ENCODE assay signal across 12 cellular contexts in genomic region chr18:47263197-47263827, GRCh38. TPM values are rescaled to one million over a fixed set of nuclear protein-coding genes. Genes with fewer than 3 reads are reported as not detected.
A peak's percentile ranks its signal among the peaks of the same experiment; 100 is the strongest.
DNase-seq lines count a peak whose midpoint lies in the region; ATAC-seq, FAIRE-seq and TF ChIP-seq lines count a peak whose summit lies in the region.
"Had no signal": no experiment of that assay in that cellular context is flagged by ENCODE, and none has a peak within 500 bp of the region (broad histone marks: within the 10 kb centered on the region; RNA-seq: fewer than 3 reads in every experiment).

No MANE protein-coding gene starts in this region.

- peak; percentile 22 for TF ChIP-seq CTCF in brain microvascular endothelial cell (IDR thresholded peaks at IDR 0.05; ENCODE audit: low read depth, low read length, missing control alignments)
- TF ChIP-seq CTCF in HepG2 (CRISPR knock-in tag; IDR thresholded peaks at IDR 0.05): no peak

- FAIRE-seq in HepG2 (lab: Jason Lieb, UNC): no peak

- no peak overlapping the region for H3K4me2 ChIP-seq in HepG2 (ENCODE audit: low read depth, low read length)

- no TSS peak for BruUV-seq in HepG2 (replicated peaks; lab: Mats Ljungman, UMichigan)

- no peak for TF ChIP-seq POLR2A in HepG2 (IDR thresholded peaks at IDR 0.05; ENCODE audit: insufficient read depth in 1 of 2, low read depth in 2 of 2, low read length in 2 of 2)

- ATAC-seq in right cardiac atrium: peak in 1 of 2 donors; percentile 25
- no peak for ATAC-seq in HepG2

- H3K4me1 ChIP-seq in right cardiac atrium (ENCODE audit: control insufficient read depth, insufficient read depth, low read length) (peaks cover 3% of the 10 kb centered on the region), HepG2 (ENCODE audit: insufficient read depth, low read length) (no peaks in the 10 kb centered on the region)

- TF ChIP-seq EP300 in HepG2 (IDR thresholded peaks at IDR 0.05; ENCODE audit: low read depth in 2 of 2, low read length in 2 of 2) (no peak), HepG2 (CRISPR knock-in tag; IDR thresholded peaks at IDR 0.05; ENCODE audit: borderline replicate concordance) (no peak)

- no peaks in the 10 kb centered on the region; the same call in 1 of the 2 replicates for H4K20me1 ChIP-seq in HepG2 (ENCODE audit: insufficient read depth, low read length)

- in situ Hi-C loops in brain microvascular endothelial cell (cut with HindIII; ENCODE audit: low pct_ligation_motif_present, low sequenced_read_pairs) (no loop called here), HepG2 (cut with HindIII; ENCODE audit: extremely low pct_ligation_motif_present, low pct_unique_long_range_greater_than_20kb) (no loop called here)

- no peak overlapping the region for H2AFZ ChIP-seq in HepG2 (ENCODE audit: low read length)

- peak overlapping the region; percentile 11 for H3K4me3 ChIP-seq in right cardiac atrium (ENCODE audit: low read length)
- H3K4me3 ChIP-seq in brain microvascular endothelial cell (ENCODE audit: low read depth, low read length): peak overlapping the region; percentile 36
- H3K4me3 ChIP-seq in HepG2 (replicated peaks in 1 of 3; ENCODE audit: insufficient read depth in 1 of 3, low read depth in 2 of 3, low read length in 3 of 3): no peak overlapping the region

- H3K9ac ChIP-seq in HepG2 (ENCODE audit: insufficient read depth, low read depth, low read length): no peak overlapping the region

- CTCF ChIA-PET in HepG2 (lab: Yijun Ruan, JAX; ENCODE audit: low intra/inter-chr PET ratio, low total read pairs): no interaction called here

- H3K36me3 ChIP-seq in brain microvascular endothelial cell (replicated peaks) (no peaks in the 10 kb centered on the region), HepG2 (replicated peaks in 1 of 2; ENCODE audit: control insufficient read depth in 1 of 2, insufficient read depth in 2 of 2, low read length in 2 of 2) (no peaks in the 10 kb centered on the region)
- H3K36me3 ChIP-seq: neutrophil had no signal

- H3K79me2 ChIP-seq in HepG2 (ENCODE audit: insufficient read depth, low read length): no peaks in the 10 kb centered on the region

- intact Hi-C loops in right cardiac atrium (cut with DNase I): no loop called here
- intact Hi-C loops in cardiac septum (cut with DNase I): no loop called here
- intact Hi-C loops in HepG2 (cut with micrococcal nuclease; ENCODE audit: unreplicated experiment): no loop called here

- POLR2A ChIA-PET in HepG2 (lab: Yijun Ruan, JAX): no interaction called here

- TF ChIP-seq RAD21 in HepG2 (CRISPR knock-in tag; IDR thresholded peaks at IDR 0.05): no peak

- DNase-seq in right cardiac atrium: no peak
- DNase-seq in cardiac septum (ENCODE audit: low spot score): no peak
- DNase-seq in brain microvascular endothelial cell: no peak
- peak; percentile 26 for DNase-seq in left kidney (ENCODE audit: low read depth, low spot score)
- no peak for DNase-seq in SIG-M5 treated with dmso at 0.1 percent for 504 hours (lab: John Stamatoyannopoulos, UW; ENCODE audit: unreplicated experiment)
- DNase-seq in stimulated activated CD8-positive, alpha-beta memory T cell treated with anti-CD3 and anti-CD28 coated beads, Interleukin-4, amount 100 ng/mL, for 48 hours: no peak
- no peak for DNase-seq in glomerular visceral epithelial cell (ENCODE audit: extremely low spot score)
- DNase-seq in HepG2 (ENCODE audit: low spot score): no peak
- DNase-seq: activated CD4-positive, alpha-beta T cell treated with anti-CD3 and anti-CD28 coated beads for 48 hours; NCI-H1417 had no signal

- H3K9me3 ChIP-seq in right cardiac atrium (ENCODE audit: control insufficient read depth, low read length): no peaks in the 10 kb centered on the region
- H3K9me3 ChIP-seq in HepG2 (ENCODE audit: low read length): no peaks in the 10 kb centered on the region
- H3K9me3 ChIP-seq: neutrophil had no signal

- H3K27ac ChIP-seq in right cardiac atrium (ENCODE audit: low read length) (no peak overlapping the region), brain microvascular endothelial cell (no peak overlapping the region), HepG2 (ENCODE audit: extremely low read length, insufficient read depth, low read length) (no peak overlapping the region)
- H3K27ac ChIP-seq: neutrophil had no signal

- 2% methylated on average over 46 of the region's 46 CpGs for WGBS in right cardiac atrium
- WGBS in HepG2 (ENCODE audit: low lambda C conversion rate): 77% methylated on average over 22 of the region's 46 CpGs

- H3K27me3 ChIP-seq in right cardiac atrium (ENCODE audit: control insufficient read depth, insufficient read depth) (peaks cover 4% of the 10 kb centered on the region), brain microvascular endothelial cell (replicated peaks) (peaks cover 39% of the 10 kb centered on the region), HepG2 (ENCODE audit: control insufficient read depth in 1 of 2, insufficient read depth in 2 of 2, low read length in 2 of 2) (peaks cover 1 to 13% of the 10 kb centered on the region in 2 experiments; a peak in 2 of 5 replicates)

TF ChIP-seq in HepG2, 621 proteins besides CTCF, POLR2A, EP300 and RAD21 (continues in another document):
- TF ChIP-seq BHLHE40 (IDR thresholded peaks at IDR 0.05; ENCODE audit: low read length) (no peak), AGO2 (optimal IDR thresholded peaks at IDR 0.05; ENCODE audit: low read depth, low read length) (no peak), AKAP8 (CRISPR knock-in tag; IDR thresholded peaks at IDR 0.05) (no peak), HDAC6 (IDR thresholded peaks at IDR 0.05; ENCODE audit: low read depth, low read length) (no peak), ZNF460 (CRISPR knock-in tag; IDR thresholded peaks at IDR 0.05; ENCODE audit: borderline replicate concordance) (no peak), ERF (CRISPR knock-in tag; IDR thresholded peaks at IDR 0.05) (no peak), HMG20B (CRISPR knock-in tag; conservative IDR thresholded peaks at IDR 0.05) (no peak), RFXAP (CRISPR knock-in tag; IDR thresholded peaks at IDR 0.05; ENCODE audit: borderline replicate concordance) (no peak), NR1H2 (CRISPR knock-in tag; IDR thresholded peaks at IDR 0.05; ENCODE audit: borderline replicate concordance, low read depth) (no peak)
- TF ChIP-seq, protein P1, sequence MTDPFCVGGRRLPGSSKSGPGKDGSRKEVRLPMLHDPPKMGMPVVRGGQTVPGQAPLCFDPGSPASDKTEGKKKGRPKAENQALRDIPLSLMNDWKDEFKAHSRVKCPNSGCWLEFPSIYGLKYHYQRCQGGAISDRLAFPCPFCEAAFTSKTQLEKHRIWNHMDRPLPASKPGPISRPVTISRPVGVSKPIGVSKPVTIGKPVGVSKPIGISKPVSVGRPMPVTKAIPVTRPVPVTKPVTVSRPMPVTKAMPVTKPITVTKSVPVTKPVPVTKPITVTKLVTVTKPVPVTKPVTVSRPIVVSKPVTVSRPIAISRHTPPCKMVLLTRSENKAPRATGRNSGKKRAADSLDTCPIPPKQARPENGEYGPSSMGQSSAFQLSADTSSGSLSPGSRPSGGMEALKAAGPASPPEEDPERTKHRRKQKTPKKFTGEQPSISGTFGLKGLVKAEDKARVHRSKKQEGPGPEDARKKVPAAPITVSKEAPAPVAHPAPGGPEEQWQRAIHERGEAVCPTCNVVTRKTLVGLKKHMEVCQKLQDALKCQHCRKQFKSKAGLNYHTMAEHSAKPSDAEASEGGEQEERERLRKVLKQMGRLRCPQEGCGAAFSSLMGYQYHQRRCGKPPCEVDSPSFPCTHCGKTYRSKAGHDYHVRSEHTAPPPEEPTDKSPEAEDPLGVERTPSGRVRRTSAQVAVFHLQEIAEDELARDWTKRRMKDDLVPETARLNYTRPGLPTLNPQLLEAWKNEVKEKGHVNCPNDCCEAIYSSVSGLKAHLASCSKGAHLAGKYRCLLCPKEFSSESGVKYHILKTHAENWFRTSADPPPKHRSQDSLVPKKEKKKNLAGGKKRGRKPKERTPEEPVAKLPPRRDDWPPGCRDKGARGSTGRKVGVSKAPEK (CRISPR knock-in tag; IDR thresholded peaks at IDR 0.05; ENCODE audit: borderline replicate concordance): no peak
- TF ChIP-seq, protein P2, sequence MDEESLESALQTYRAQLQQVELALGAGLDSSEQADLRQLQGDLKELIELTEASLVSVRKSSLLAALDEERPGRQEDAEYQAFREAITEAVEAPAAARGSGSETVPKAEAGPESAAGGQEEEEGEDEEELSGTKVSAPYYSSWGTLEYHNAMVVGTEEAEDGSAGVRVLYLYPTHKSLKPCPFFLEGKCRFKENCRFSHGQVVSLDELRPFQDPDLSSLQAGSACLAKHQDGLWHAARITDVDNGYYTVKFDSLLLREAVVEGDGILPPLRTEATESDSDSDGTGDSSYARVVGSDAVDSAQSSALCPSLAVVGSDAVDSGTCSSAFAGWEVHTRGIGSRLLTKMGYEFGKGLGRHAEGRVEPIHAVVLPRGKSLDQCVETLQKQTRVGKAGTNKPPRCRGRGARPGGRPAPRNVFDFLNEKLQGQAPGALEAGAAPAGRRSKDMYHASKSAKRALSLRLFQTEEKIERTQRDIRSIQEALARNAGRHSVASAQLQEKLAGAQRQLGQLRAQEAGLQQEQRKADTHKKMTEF (CRISPR knock-in tag; IDR thresholded peaks at IDR 0.05): no peak

RNA-seq across cellular contexts. Expression of gene SKOR2, which starts 11.9 kb away (rescaled TPM):
- total RNA-seq in right cardiac atrium: not detected
- polyA plus RNA-seq in right cardiac atrium: not detected
- not detected for total RNA-seq in cardiac septum
- not detected in 2 replicates for total RNA-seq in HepG2 (2016; rRNA removed; fragmentation: Illumina TruSeq; extraction: Trizol)
- not detected in 2 replicates for total RNA-seq in HepG2 (2016; cell fraction: cytosol; rRNA removed; fragmentation: Illumina TruSeq; extraction: Trizol; ENCODE audit: low read depth)
- not detected in 2 replicates for total RNA-seq in HepG2 (2016; cell fraction: insoluble cytoplasmic fraction; rRNA removed; fragmentation: Illumina TruSeq; extraction: Trizol)
- not detected in 2 replicates for total RNA-seq in HepG2 (2016; cell fraction: membrane; rRNA removed; fragmentation: Illumina TruSeq; extraction: Trizol)
- not detected in 2 replicates for total RNA-seq in HepG2 (2016; cell fraction: nucleus; rRNA removed; fragmentation: Illumina TruSeq; extraction: Trizol)
- polyA plus RNA-seq in HepG2 (2011; rRNA removed): not detected in 2 replicates
- not detected in 2 replicates for polyA plus RNA-seq in HepG2 (2011; cell fraction: cytosol; rRNA removed)
- not detected in 2 replicates for polyA plus RNA-seq in HepG2 (2011; cell fraction: nucleus; rRNA removed)
- polyA plus RNA-seq in HepG2 (2012): not detected in 2 replicates
- not detected in 2 replicates for polyA plus RNA-seq in HepG2 (2016; cell fraction: cytosol; fragmentation: Illumina TruSeq; extraction: Trizol; ENCODE audit: low read depth)
- polyA plus RNA-seq in HepG2 (2016; cell fraction: insoluble cytoplasmic fraction; fragmentation: Illumina TruSeq; extraction: Trizol; ENCODE audit: low read depth): not detected in 2 replicates
- not detected in 2 replicates for polyA plus RNA-seq in HepG2 (2016; cell fraction: membrane; fragmentation: Illumina TruSeq; extraction: Trizol; ENCODE audit: low read depth)
- polyA plus RNA-seq in HepG2 (2016; cell fraction: nucleus; fragmentation: Illumina TruSeq; extraction: Trizol; ENCODE audit: insufficient read depth, low read depth): not detected in 2 replicates
- polyA minus RNA-seq in HepG2 (2011; rRNA and poly(A)+ RNA removed; ENCODE audit: low replicate concordance): not detected in 2 replicates
- polyA minus RNA-seq in HepG2 (2011; cell fraction: cytosol; rRNA and poly(A)+ RNA removed): not detected in 2 replicates
- not detected in 2 replicates for polyA minus RNA-seq in HepG2 (2011; cell fraction: nucleus; rRNA and poly(A)+ RNA removed)
- total RNA-seq: RPMI7951 had no signal

Comparison
In these comparisons a context has a peak if more than half of its experiments do, and no peak if none do; other contexts are left out.
1. H3K4me3 ChIP-seq: peak in right cardiac atrium (single experiment) and brain microvascular endothelial cell (single experiment); none in HepG2 (0 of 3).